Comparison of ENCODE assay signal across 1 cellular context in genomic region chr12:79689477-79690155, GRCh38.
TF ChIP-seq lines count a peak whose summit lies in the region.

No MANE protein-coding gene starts in this region.

TF ChIP-seq in GM12878, 131 proteins besides CTCF, POLR2A, EP300 and RAD21 (continued from another document):
- TF ChIP-seq TCF7 (IDR thresholded peaks at IDR 0.05; ENCODE audit: borderline replicate concordance) (no peak), GATAD2B (conservative IDR thresholded peaks at IDR 0.05; ENCODE audit: low read depth) (peak; percentile 85), RELB (IDR thresholded peaks at IDR 0.05; ENCODE audit: low read depth) (0 out of 2 replicates have a peak, but pooled peaks have one; percentile 17), NRF1 (conservative IDR thresholded peaks at IDR 0.05; ENCODE audit: low read depth, low read length) (no peak)
